23 cellular contexts compared by ENCODE assay signal in genomic region chr16:13108126-13108525, GRCh38.
"Had no signal": no experiment of that assay in that cellular context is flagged by ENCODE, and none has a peak within 500 bp of the region (broad histone marks: within the 10 kb centered on the region; RNA-seq: fewer than 3 reads in every experiment).

No MANE protein-coding gene starts in this region.

- ATAC-seq: heart left ventricle; sciatic nerve; stimulated activated memory B cell treated with anti-CD40 and anti-IgM and Interleukin-4, amounts not matched to agents 10 μg/mL and 1 μg/mL and 100 μg/mL, for 72 hours; upper lobe of right lung had no signal

- H3K4me3 ChIP-seq: dorsolateral prefrontal cortex, heart left ventricle, prostate gland, spleen, tibial artery, upper lobe of right lung had no signal

- H3K27ac Mint-ChIP-seq: naive B cell; nephron; stimulated activated memory B cell treated with anti-CD40 and anti-IgM and Interleukin-4, amounts not matched to agents 10 μg/mL and 1 μg/mL and 100 μg/mL, for 72 hours; stimulated activated naive CD8-positive, alpha-beta T cell treated with anti-CD3 and anti-CD28 coated beads, Interleukin-15, Interleukin-2, amounts not matched to agents 100 ng/mL and 50 ng/mL, for 24 hours had no signal

- H3K4me1 Mint-ChIP-seq: central memory CD8-positive, alpha-beta T cell; naive B cell; stimulated activated memory B cell treated with anti-CD40 and anti-IgM and Interleukin-4, amounts not matched to agents 10 μg/mL and 1 μg/mL and 100 μg/mL, for 72 hours had no signal

- H3K4me3 Mint-ChIP-seq: central memory CD8-positive, alpha-beta T cell; naive B cell; nephron; stimulated activated memory B cell treated with anti-CD40 and anti-IgM and Interleukin-4, amounts not matched to agents 10 μg/mL and 1 μg/mL and 100 μg/mL, for 72 hours; stimulated activated naive CD8-positive, alpha-beta T cell treated with anti-CD3 and anti-CD28 coated beads, Interleukin-15, Interleukin-2, amounts not matched to agents 100 ng/mL and 50 ng/mL, for 24 hours had no signal

- H3K36me3 Mint-ChIP-seq: naive B cell; stimulated activated memory B cell treated with anti-CD40 and anti-IgM and Interleukin-4, amounts not matched to agents 10 μg/mL and 1 μg/mL and 100 μg/mL, for 72 hours had no signal

- H2AFZ ChIP-seq: parathyroid adenoma had no signal

- H3K4me1 ChIP-seq: heart left ventricle, parathyroid adenoma, prostate gland, spleen, upper lobe of right lung had no signal

- H3K27me3 Mint-ChIP-seq: central memory CD8-positive, alpha-beta T cell; naive B cell; stimulated activated memory B cell treated with anti-CD40 and anti-IgM and Interleukin-4, amounts not matched to agents 10 μg/mL and 1 μg/mL and 100 μg/mL, for 72 hours; stimulated activated naive CD8-positive, alpha-beta T cell treated with anti-CD3 and anti-CD28 coated beads, Interleukin-15, Interleukin-2, amounts not matched to agents 100 ng/mL and 50 ng/mL, for 24 hours had no signal

- H3K9ac ChIP-seq: parathyroid adenoma had no signal

- H3K27me3 ChIP-seq: dorsolateral prefrontal cortex, spleen, tibial artery, upper lobe of right lung had no signal

- H3K36me3 ChIP-seq: heart left ventricle, prostate gland, spleen, tibial artery, upper lobe of right lung had no signal

- DNase-seq: cortex of kidney; dorsolateral prefrontal cortex; effector CD8-positive, alpha-beta T cell; heart left ventricle; hippocampal formation; midbrain; naive B cell; retina; spleen; stimulated activated CD4-positive, alpha-beta T cell treated with anti-CD3 and anti-CD28 coated beads, Interleukin-15, amount 100 ng/mL, for 24 hours; stimulated activated CD4-positive, alpha-beta T cell treated with anti-CD3 and anti-CD28 coated beads, Interleukin-1b, Interleukin-23, amount 100 ng/mL, for 48 hours; stimulated activated CD4-positive, alpha-beta T cell treated with anti-CD3 and anti-CD28 coated beads, Interleukin-4, amount 100 ng/mL, for 24 hours; tibial artery; upper lobe of right lung had no signal

- FAIRE-seq: frontal cortex, islet of Langerhans had no signal

- H3K9me3 ChIP-seq: prostate gland, upper lobe of right lung had no signal

- H3K27ac ChIP-seq: dorsolateral prefrontal cortex, heart left ventricle, parathyroid adenoma, prostate gland, spleen, upper lobe of right lung had no signal

- H3K79me2 ChIP-seq: parathyroid adenoma had no signal
